Comparison of ENCODE assay signal across 21 cellular contexts in the genomic region with DNA sequence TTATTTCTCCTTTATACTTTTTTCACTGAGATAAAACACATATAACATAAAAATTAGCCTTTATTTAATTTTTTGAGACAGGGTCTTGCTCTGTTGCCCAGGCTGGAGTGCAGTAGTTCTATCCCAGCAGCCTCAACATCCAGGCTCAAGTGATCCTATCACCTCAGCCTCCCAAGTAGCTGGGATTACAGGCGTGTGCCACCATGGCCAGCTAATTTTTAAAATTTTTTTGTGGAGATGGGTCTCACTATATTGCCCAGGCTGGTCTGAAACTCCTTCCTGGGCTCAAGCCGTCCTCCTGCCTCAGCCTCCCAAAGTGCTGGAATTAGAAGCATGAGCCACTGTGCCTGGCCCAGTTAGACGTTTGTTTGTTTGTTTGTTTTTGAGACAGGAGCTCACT. TPM values are rescaled to one million over a fixed set of nuclear protein-coding genes. Genes with fewer than 3 reads are reported as not detected.
DNase-seq lines count a peak whose midpoint lies in the region; ATAC-seq, FAIRE-seq and TF ChIP-seq lines count a peak whose summit lies in the region.
"Had no signal": no experiment of that assay in that cellular context is flagged by ENCODE, and none has a peak within 500 bp of the region (broad histone marks: within the 10 kb centered on the region; RNA-seq: fewer than 3 reads in every experiment).

No MANE protein-coding gene starts in this region.

- 79% methylated on average over 3 of the region's 3 CpGs for WGBS in HepG2 (ENCODE audit: low lambda C conversion rate)
- 71% methylated on average over 3 of the region's 3 CpGs for WGBS in right lobe of liver (ENCODE audit: insufficient coverage, low coverage, low lambda C conversion rate, missing lambda C conversion rate)
- WGBS in spleen, 5 donors, result 90 to 95% (median 93%) methylated on average over 3 of the region's 3 CpGs

- H3K4me1 ChIP-seq in HepG2 (ENCODE audit: insufficient read depth, low read length) (peaks cover 45% of the 10 kb centered on the region), right lobe of liver (no peaks in the 10 kb centered on the region), endothelial cell of umbilical vein (ENCODE audit: control insufficient read depth, extremely low read depth, insufficient read depth, low read length) (peaks cover 2% of the 10 kb centered on the region), skeletal muscle tissue (ENCODE audit: control insufficient read depth in 3 of 3, insufficient read depth in 3 of 3, low read length in 3 of 3) (peaks cover 24 to 33% (median 25%) of the 10 kb centered on the region in 3 donors), spleen (peaks cover 0 to 39% (median 13%) of the 10 kb centered on the region in 6 donors)
- H3K4me1 ChIP-seq: A549 had no signal

- CTCF ChIA-PET in HepG2 (lab: Yijun Ruan, JAX; ENCODE audit: low intra/inter-chr PET ratio, low total read pairs), result no interaction called here
- CTCF ChIA-PET in endothelial cell of umbilical vein (lab: Charles Lee), result interaction anchor here (1.1 kb wide), 1 partner anchor 13 kb away, joined by 3 read pairs; no protein-coding TSS in a partner anchor

- dilution Hi-C loops in endothelial cell of umbilical vein (cut with MboI; ENCODE audit: extremely low pct_ligation_motif_present, low sequenced_read_pairs), result no loop called here

- no peak for ATAC-seq in HepG2
- ATAC-seq in right lobe of liver, result no peak
- ATAC-seq in GM21423 (IDR thresholded peaks at IDR 0.05; ENCODE audit: unreplicated experiment), result no peak
- ATAC-seq: A549, GM23338 had no signal

- TF ChIP-seq RAD21 in HepG2 (CRISPR knock-in tag; IDR thresholded peaks at IDR 0.05), result no peak

- H3K9me1 ChIP-seq in endothelial cell of umbilical vein (replicated peaks; ENCODE audit: control insufficient read depth, extremely low read depth, insufficient read depth, low read length), result no peaks in the 10 kb centered on the region

- FAIRE-seq in HepG2 (lab: Jason Lieb, UNC) (no peak), endothelial cell of umbilical vein (lab: Jason Lieb, UNC) (peak; percentile 64)
- FAIRE-seq: A549, GM12892, H54 had no signal

- H2AFZ ChIP-seq in HepG2 (ENCODE audit: low read length) (no peak overlapping the region), endothelial cell of umbilical vein (ENCODE audit: low read depth, low read length) (no peak overlapping the region)
- H2AFZ ChIP-seq: GM23338 had no signal

- intact Hi-C loops in HepG2 (cut with micrococcal nuclease; ENCODE audit: unreplicated experiment) (no loop called here), right lobe of liver (cut with DNase I) (no loop called here), endothelial cell of umbilical vein (cut with micrococcal nuclease) (no loop called here), posterior cingulate gyrus (cut with DNase I) (no loop called here), spleen (cut with DNase I; ENCODE audit: low total_unique reads) (no loop called here)

- TF ChIP-seq EP300 in HepG2 (IDR thresholded peaks at IDR 0.05; ENCODE audit: low read depth in 2 of 2, low read length in 2 of 2) (no peak), HepG2 (CRISPR knock-in tag; IDR thresholded peaks at IDR 0.05; ENCODE audit: borderline replicate concordance) (no peak)

- DNase-seq in HepG2 (ENCODE audit: low spot score) (no peak), right lobe of liver (no peak), endothelial cell of umbilical vein (ENCODE audit: low read depth, low spot score) (no peak), posterior cingulate gyrus (no peak), spleen (no peak)
- DNase-seq: CD4-positive, alpha-beta memory T cell; DMS153; DMS79; GDM1; HCEC 1CT; HFFc6 had no signal

- in situ Hi-C loops in HepG2 (cut with HindIII; ENCODE audit: extremely low pct_ligation_motif_present, low pct_unique_long_range_greater_than_20kb), result no loop called here

- POLR2A ChIA-PET in HepG2 (lab: Yijun Ruan, JAX) (no interaction called here), endothelial cell of umbilical vein (lab: Charles Lee) (no interaction called here)

- no peaks in the 10 kb centered on the region for H3K27me3 ChIP-seq in HepG2 (ENCODE audit: control insufficient read depth in 1 of 2, insufficient read depth in 2 of 2, low read length in 2 of 2)
- H3K27me3 ChIP-seq in right lobe of liver, result no peaks in the 10 kb centered on the region
- no peaks in the 10 kb centered on the region for H3K27me3 ChIP-seq in endothelial cell of umbilical vein (ENCODE audit: control insufficient read depth in 2 of 2, insufficient read depth in 2 of 2, low read length in 2 of 2)
- H3K27me3 ChIP-seq in skeletal muscle tissue (ENCODE audit: control insufficient read depth in 3 of 3, insufficient read depth in 3 of 3, low read length in 3 of 3), result no peaks in the 10 kb centered on the region
- H3K27me3 ChIP-seq in spleen (replicated peaks in 1 of 7), result no peaks in the 10 kb centered on the region
- H3K27me3 ChIP-seq: BLaER1 had no signal

- TF ChIP-seq CTCF in HepG2 (CRISPR knock-in tag; IDR thresholded peaks at IDR 0.05) (no peak), right lobe of liver (IDR thresholded peaks at IDR 0.05) (no peak), endothelial cell of umbilical vein (IDR thresholded peaks at IDR 0.05; ENCODE audit: extremely low read depth in 1 of 2, insufficient read depth in 1 of 2, low read depth in 1 of 2, low read length in 2 of 2) (no peak), spleen (IDR thresholded peaks at IDR 0.05 in 8 of 11, conservative IDR thresholded peaks at IDR 0.05 in 3 of 11) (no peak)

- no peak overlapping the region for H3K4me3 ChIP-seq in HepG2 (replicated peaks in 1 of 3; ENCODE audit: insufficient read depth in 1 of 3, low read depth in 2 of 3, low read length in 3 of 3)
- no peak overlapping the region for H3K4me3 ChIP-seq in right lobe of liver
- H3K4me3 ChIP-seq in endothelial cell of umbilical vein (replicated peaks in 1 of 3; ENCODE audit: insufficient read depth in 1 of 3, low read depth in 1 of 3, low read length in 3 of 3), result no peak overlapping the region
- H3K4me3 ChIP-seq in skeletal muscle tissue (ENCODE audit: low read length in 3 of 3), result no peak overlapping the region
- no peak overlapping the region for H3K4me3 ChIP-seq in spleen
- H3K4me3 ChIP-seq: A549, BLaER1, GM23338 had no signal

- H3K9me3 ChIP-seq in HepG2 (ENCODE audit: low read length) (no peaks in the 10 kb centered on the region), right lobe of liver (no peaks in the 10 kb centered on the region), endothelial cell of umbilical vein (replicated peaks; ENCODE audit: control insufficient read depth, insufficient read depth, low read length) (no peaks in the 10 kb centered on the region), skeletal muscle tissue (ENCODE audit: control insufficient read depth in 3 of 3, low read length in 3 of 3) (no peaks in the 10 kb centered on the region), spleen (no peaks in the 10 kb centered on the region)
- H3K9me3 ChIP-seq: A549 had no signal

- TF ChIP-seq POLR2A in HepG2 (IDR thresholded peaks at IDR 0.05; ENCODE audit: insufficient read depth in 1 of 2, low read depth in 2 of 2, low read length in 2 of 2) (no peak), right lobe of liver (IDR thresholded peaks at IDR 0.05) (no peak), endothelial cell of umbilical vein (IDR thresholded peaks at IDR 0.05; ENCODE audit: low read depth, low read length) (no peak), spleen (IDR thresholded peaks at IDR 0.05) (no peak)

- H3K79me2 ChIP-seq in HepG2 (ENCODE audit: insufficient read depth, low read length) (peaks cover 18% of the 10 kb centered on the region), endothelial cell of umbilical vein (ENCODE audit: control insufficient read depth, insufficient read depth, low read length) (no peaks in the 10 kb centered on the region)

- BruUV-seq in HepG2 (replicated peaks; lab: Mats Ljungman, UMichigan), result no TSS peak
- BruUV-seq in endothelial cell of umbilical vein (replicated peaks; lab: Mats Ljungman, UMichigan), result no TSS peak

- H4K20me1 ChIP-seq in HepG2 (ENCODE audit: insufficient read depth, low read length), result no peaks in the 10 kb centered on the region
- no peaks in the 10 kb centered on the region for H4K20me1 ChIP-seq in endothelial cell of umbilical vein (replicated peaks; ENCODE audit: control insufficient read depth, extremely low read depth, insufficient read depth, low read length)

- H3K9ac ChIP-seq in HepG2 (ENCODE audit: insufficient read depth, low read depth, low read length), result no peak overlapping the region
- no peak overlapping the region for H3K9ac ChIP-seq in endothelial cell of umbilical vein (replicated peaks; ENCODE audit: extremely low read depth, insufficient read depth, low read length)
- no peak overlapping the region for H3K9ac ChIP-seq in skeletal muscle tissue (ENCODE audit: low read depth in 1 of 3, low read length in 3 of 3)
- H3K9ac ChIP-seq: BLaER1, KMS-11 had no signal

- H3K4me2 ChIP-seq in HepG2 (ENCODE audit: low read depth, low read length) (no peak overlapping the region), endothelial cell of umbilical vein (ENCODE audit: insufficient read depth, low read length) (no peak overlapping the region)
- H3K4me2 ChIP-seq: A549, BLaER1, GM23338, KMS-11 had no signal

- H3K36me3 ChIP-seq in HepG2 (replicated peaks in 1 of 2; ENCODE audit: control insufficient read depth in 1 of 2, insufficient read depth in 2 of 2, low read length in 2 of 2) (no peaks in the 10 kb centered on the region), right lobe of liver (no peaks in the 10 kb centered on the region), endothelial cell of umbilical vein (ENCODE audit: control insufficient read depth in 2 of 2, extremely low read depth in 1 of 2, insufficient read depth in 2 of 2, low read length in 2 of 2) (no peaks in the 10 kb centered on the region), skeletal muscle tissue (ENCODE audit: control insufficient read depth in 3 of 3, insufficient read depth in 3 of 3, low read length in 3 of 3) (peaks cover 0 to 2% (median 0%) of the 10 kb centered on the region in 3 donors), spleen (peaks cover 0 to 12% (median 0%) of the 10 kb centered on the region in 6 donors)

- H3K27ac ChIP-seq in HepG2 (ENCODE audit: extremely low read length, insufficient read depth, low read length) (no peak overlapping the region), right lobe of liver (no peak overlapping the region), endothelial cell of umbilical vein (ENCODE audit: insufficient read depth, low read depth, low read length) (no peak overlapping the region), skeletal muscle tissue (ENCODE audit: low read depth, low read length) (peak overlapping the region; percentile 58), spleen (no peak overlapping the region)
- H3K27ac ChIP-seq: 22Rv1, A549, HL-60, KMS-11 had no signal

RNA-seq across cellular contexts. Expression of gene CRTC1, which starts 28.4 kb away (rescaled TPM):
- total RNA-seq in HepG2 (2016; rRNA removed; fragmentation: Illumina TruSeq; extraction: Trizol), result 1.3 and 2.0 TPM in 2 replicates
- 1.1 and 1.4 TPM in 2 replicates for total RNA-seq in HepG2 (2016; cell fraction: cytosol; rRNA removed; fragmentation: Illumina TruSeq; extraction: Trizol; ENCODE audit: low read depth)
- 1.7 and 2.3 TPM in 2 replicates for total RNA-seq in HepG2 (2016; cell fraction: insoluble cytoplasmic fraction; rRNA removed; fragmentation: Illumina TruSeq; extraction: Trizol)
- 2.2 TPM in 2 replicates for total RNA-seq in HepG2 (2016; cell fraction: membrane; rRNA removed; fragmentation: Illumina TruSeq; extraction: Trizol)
- total RNA-seq in HepG2 (2016; cell fraction: nucleus; rRNA removed; fragmentation: Illumina TruSeq; extraction: Trizol), result 3.1 and 3.5 TPM in 2 replicates
- 2.7 and 3.2 TPM in 2 replicates for polyA plus RNA-seq in HepG2 (2011; rRNA removed)
- polyA plus RNA-seq in HepG2 (2011; cell fraction: cytosol; rRNA removed), result 0.50 and 0.95 TPM in 2 replicates
- polyA plus RNA-seq in HepG2 (2011; cell fraction: nucleus; rRNA removed), result 31.6 and 41.4 TPM in 2 replicates
- 6.5 and 6.6 TPM in 2 replicates for polyA plus RNA-seq in HepG2 (2012)
- 2.6 and 2.8 TPM in 2 replicates for polyA plus RNA-seq in HepG2 (2016; cell fraction: cytosol; fragmentation: Illumina TruSeq; extraction: Trizol; ENCODE audit: low read depth)
- polyA plus RNA-seq in HepG2 (2016; cell fraction: insoluble cytoplasmic fraction; fragmentation: Illumina TruSeq; extraction: Trizol; ENCODE audit: low read depth), result 5.0 and 6.1 TPM in 2 replicates
- polyA plus RNA-seq in HepG2 (2016; cell fraction: membrane; fragmentation: Illumina TruSeq; extraction: Trizol; ENCODE audit: low read depth), result 4.2 TPM in 2 replicates
- 17.9 and 20.5 TPM in 2 replicates for polyA plus RNA-seq in HepG2 (2016; cell fraction: nucleus; fragmentation: Illumina TruSeq; extraction: Trizol; ENCODE audit: insufficient read depth, low read depth)
- 1.4 and 2.3 TPM in 2 replicates for polyA minus RNA-seq in HepG2 (2011; rRNA and poly(A)+ RNA removed; ENCODE audit: low replicate concordance)
- polyA minus RNA-seq in HepG2 (2011; cell fraction: cytosol; rRNA and poly(A)+ RNA removed), result 2.1 and 2.7 TPM in 2 replicates
- polyA minus RNA-seq in HepG2 (2011; cell fraction: nucleus; rRNA and poly(A)+ RNA removed), result 5.2 and 5.5 TPM in 2 replicates
- 1 to 10 TPM; 1.7 to 7.2 (median 4.9) TPM for total RNA-seq in right lobe of liver
- total RNA-seq in endothelial cell of umbilical vein, result 10.3 and 11.4 TPM in 2 replicates
- 4.2 and 5.8 TPM in 2 replicates for polyA plus RNA-seq in endothelial cell of umbilical vein
- polyA plus RNA-seq in endothelial cell of umbilical vein (2011; cell fraction: cytosol; rRNA removed), result 1.6 and 2.1 TPM in 2 replicates
- 17.3 and 19.1 TPM in 2 replicates for polyA plus RNA-seq in endothelial cell of umbilical vein (2011; cell fraction: nucleus; rRNA removed)
- 4.9 and 8.4 TPM in 2 replicates for polyA plus RNA-seq in endothelial cell of umbilical vein (2012)
- 2.0 and 2.5 TPM in 2 replicates for polyA minus RNA-seq in endothelial cell of umbilical vein
- polyA minus RNA-seq in endothelial cell of umbilical vein (2011; cell fraction: cytosol; rRNA and poly(A)+ RNA removed), result 1.2 TPM
- polyA minus RNA-seq in endothelial cell of umbilical vein (2011; cell fraction: nucleus; rRNA and poly(A)+ RNA removed), result 4.4 and 9.6 TPM in 2 replicates
- total RNA-seq in skeletal muscle tissue, result 3.1 TPM
- 10 to 100 TPM in 3 of 7 donors, 1 to 10 TPM in 4; 4.7 to 15.7 (median 8.8) TPM for total RNA-seq in spleen
- polyA plus RNA-seq in spleen, result 10 to 100 TPM in 1 of 3 donors, 1 to 10 TPM in 2; 3.1 to 11.3 (median 6.4) TPM
